ENCODE assay signal across 10 cellular contexts in genomic region chr10:71694039-71694471, GRCh38. TPM values are rescaled to one million over a fixed set of nuclear protein-coding genes. Genes with fewer than 3 reads are reported as not detected.
DNase-seq lines count a peak whose midpoint lies in the region; ATAC-seq and TF ChIP-seq lines count a peak whose summit lies in the region.
"Had no signal": no experiment of that assay in that cellular context is flagged by ENCODE, and none has a peak within 500 bp of the region (broad histone marks: within the 10 kb centered on the region; RNA-seq: fewer than 3 reads in every experiment).

No MANE protein-coding gene starts in this region.

- H3K36me3 ChIP-seq in OCI-LY3 (replicated peaks; ENCODE audit: low read depth, low read length) = no peaks in the 10 kb centered on the region

- DNase-seq in natural killer cell (no peak), medulla oblongata (ENCODE audit: extremely low spot score) (no peak)
- DNase-seq in stimulated activated CD4-positive, alpha-beta T cell treated with anti-CD3 and anti-CD28 coated beads, Interleukin-4, amount 100 ng/mL, for 4 hours = no peak
- DNase-seq: cortex of kidney, NCI-H2227 treated with DMSO at 0.1 percent for 48 hours had no signal

- H4K20me1 ChIP-seq in OCI-LY3 (ENCODE audit: insufficient read depth, low read length) = no peaks in the 10 kb centered on the region

- H3K27ac Mint-ChIP-seq in natural killer cell = peak overlapping the region; percentile 51 to 86

- peak overlapping the region; percentile 49; the same call in 1 of the 2 replicates for H2AFZ ChIP-seq in OCI-LY3 (ENCODE audit: low read depth, low read length)

- no peaks in the 10 kb centered on the region for H3K36me3 Mint-ChIP-seq in natural killer cell

- peaks cover 49% of the 10 kb centered on the region for H3K4me1 ChIP-seq in OCI-LY3 (ENCODE audit: low read length)

- ATAC-seq in GM18502 (IDR thresholded peaks at IDR 0.05; ENCODE audit: poor library complexity, unreplicated experiment) (peak; percentile 14), GM21390 (IDR thresholded peaks at IDR 0.05; ENCODE audit: unreplicated experiment) (peak; percentile 10), natural killer cell (no peak), GM18873 (IDR thresholded peaks at IDR 0.05; ENCODE audit: low FRiP score, unreplicated experiment) (no peak)

- H3K4me1 Mint-ChIP-seq in natural killer cell = peaks cover 39 to 58% of the 10 kb centered on the region in 2 donors

- no peak for TF ChIP-seq CTCF in OCI-LY3 (IDR thresholded peaks at IDR 0.05; ENCODE audit: low read depth, low read length)
- TF ChIP-seq CTCF in natural killer cell (IDR thresholded peaks at IDR 0.05) = no peak

- peak overlapping the region; percentile 67 for H3K4me3 Mint-ChIP-seq in natural killer cell

- H3K79me2 ChIP-seq in OCI-LY3 (ENCODE audit: low read length) = no peaks in the 10 kb centered on the region

- no peaks in the 10 kb centered on the region for H3K9me3 ChIP-seq in OCI-LY3 (ENCODE audit: insufficient read depth, low read length)

- H3K4me2 ChIP-seq in OCI-LY3 (ENCODE audit: low read length) = peak overlapping the region; percentile 99

- peak overlapping the region; percentile 34 for H3K4me3 ChIP-seq in OCI-LY3 (ENCODE audit: low read length)
- H3K4me3 ChIP-seq: SK-N-MC had no signal

- H3K9me3 Mint-ChIP-seq in natural killer cell = no peaks in the 10 kb centered on the region

- peak overlapping the region; percentile 75 for H3K27ac ChIP-seq in OCI-LY3 (ENCODE audit: low read length)
- H3K27ac ChIP-seq: SK-N-MC had no signal

- H3K27me3 ChIP-seq in OCI-LY3 (ENCODE audit: low read depth, low read length) = peaks cover 12% of the 10 kb centered on the region

- peak overlapping the region; percentile 55; the same call in 1 of the 2 replicates for H3K9ac ChIP-seq in OCI-LY3 (ENCODE audit: low read length)

- no peaks in the 10 kb centered on the region for H3K27me3 Mint-ChIP-seq in natural killer cell (ENCODE audit: low read depth in 2 of 2)

- intact Hi-C loops in natural killer cell (cut with micrococcal nuclease) = no loop called here

RNA-seq across cellular contexts. Expression of gene C10orf105, which starts 25.5 kb away (rescaled TPM):
- total RNA-seq in natural killer cell = under 1 TPM; 0.14 to 0.52 (median 0.40) TPM

Comparison
In these comparisons a context has a peak if more than half of its experiments do, and no peak if none do; other contexts are left out.
1. ATAC-seq: peak in GM18502 (single experiment) and GM21390 (single experiment); none in natural killer cell (0 of 3) and GM18873 (single experiment).